Comparison of ENCODE assay signal across 10 cellular contexts in genomic region chr6:143936986-143937765, GRCh38.
"Had no signal": no experiment of that assay in that cellular context is flagged by ENCODE, and none has a peak within 500 bp of the region (broad histone marks: within the 10 kb centered on the region; RNA-seq: fewer than 3 reads in every experiment).

No MANE protein-coding gene starts in this region.

- H3K27me3 ChIP-seq: ascending aorta, esophagus muscularis mucosa had no signal

- H3K4me1 ChIP-seq: ascending aorta, esophagus muscularis mucosa had no signal

- FAIRE-seq: bronchial epithelial cell, endometrium, islet of Langerhans had no signal

- H3K36me3 ChIP-seq: ascending aorta, esophagus muscularis mucosa had no signal

- H3K27ac ChIP-seq: ascending aorta, esophagus muscularis mucosa had no signal

- H3K4me3 ChIP-seq: ascending aorta, esophagus muscularis mucosa had no signal

- DNase-seq: activated CD4-positive, alpha-beta memory T cell treated with anti-CD3 and anti-CD28 coated beads, Interleukin-2, amount 10 ng/mL, durations not matched to agents 7 days and 5 days; activated gamma-delta T cell; activated naive CD8-positive, alpha-beta T cell treated with anti-CD3 and anti-CD28 coated beads, Interleukin-2, amount 10 ng/mL, durations not matched to agents 7 days and 5 days; activated T-cell treated with anti-CD3 and anti-CD28 coated beads, Interleukin-2, amount 50 U/mL, for 48 hours; stimulated activated CD4-positive, alpha-beta T cell treated with anti-CD3 and anti-CD28 coated beads, Interleukin-4, amount 100 ng/mL, for 24 hours had no signal

- H3K9me3 ChIP-seq: esophagus muscularis mucosa had no signal
